Comparison of ENCODE assay signal across 1 cellular context in genomic region chr4:145066063-145066501, GRCh38.
TF ChIP-seq lines count a peak whose summit lies in the region.

No MANE protein-coding gene starts in this region.

TF ChIP-seq in HepG2, 621 proteins besides CTCF, POLR2A, EP300 and RAD21:
- TF ChIP-seq ZNF331 (CRISPR knock-in tag; IDR thresholded peaks at IDR 0.05): no peak
- TF ChIP-seq YEATS2 (CRISPR knock-in tag; IDR thresholded peaks at IDR 0.05; ENCODE audit: borderline replicate concordance): no peak
- no peak for TF ChIP-seq SKIL (CRISPR knock-in tag; IDR thresholded peaks at IDR 0.05; ENCODE audit: borderline replicate concordance)
- no peak for TF ChIP-seq ZNF691 (CRISPR knock-in tag; IDR thresholded peaks at IDR 0.05; ENCODE audit: borderline replicate concordance, low read depth)
- no peak for TF ChIP-seq SNAPC2 (CRISPR knock-in tag; IDR thresholded peaks at IDR 0.05)
- no peak for TF ChIP-seq CEBPG (CRISPR knock-in tag; IDR thresholded peaks at IDR 0.05)
- no peak for TF ChIP-seq PLRG1 (conservative IDR thresholded peaks at IDR 0.05)
